Comparison of ENCODE assay signal across 23 cellular contexts in the genomic region with DNA sequence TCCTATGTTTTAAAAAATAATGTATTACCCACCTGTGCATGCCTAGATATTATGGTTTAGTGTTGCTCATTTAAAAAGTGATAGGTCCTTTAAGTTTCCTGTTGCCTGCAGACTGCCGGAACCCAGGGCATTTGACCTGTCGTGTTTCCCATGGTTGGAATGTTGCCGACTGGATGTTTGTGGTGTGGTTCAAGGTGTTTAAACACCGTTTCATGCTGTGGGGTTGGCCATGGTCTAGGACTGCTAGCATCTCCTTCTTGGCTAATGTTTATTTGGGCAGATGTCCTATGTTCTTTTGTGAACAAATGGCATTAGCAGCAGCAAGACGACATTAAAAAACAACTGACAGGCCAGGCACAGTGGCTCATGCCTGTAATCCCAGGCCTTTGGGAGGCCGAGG.
"Had no signal": no experiment of that assay in that cellular context is flagged by ENCODE, and none has a peak within 500 bp of the region (broad histone marks: within the 10 kb centered on the region; RNA-seq: fewer than 3 reads in every experiment).

No MANE protein-coding gene starts in this region.

- ATAC-seq: foreskin keratinocyte; gastroesophageal sphincter; heart left ventricle; left colon; left lung; left ventricle myocardium superior; lower lobe of right lung; mucosa of descending colon; naive thymus-derived CD8-positive, alpha-beta T cell had no signal

- H3K4me3 ChIP-seq: colonic mucosa, dorsolateral prefrontal cortex, esophagus muscularis mucosa, gastroesophageal sphincter, heart left ventricle, hepatocyte, left lung, lower lobe of right lung, mucosa of descending colon had no signal

- DNase-seq: colonic mucosa; dermis blood vessel endothelial cell; dorsolateral prefrontal cortex; effector CD4-positive, alpha-beta T cell; effector memory CD4-positive, alpha-beta T cell; foreskin keratinocyte; heart left ventricle; hypothalamus; immature natural killer cell; islet precursor cell; kidney; kidney glomerular epithelial cell; left colon; left lung; left ventricle myocardium superior; lower lobe of right lung; mesenchymal stem cell; mucosa of descending colon; naive B cell; naive thymus-derived CD8-positive, alpha-beta T cell had no signal
